In genomic region chr21:33441489-33442477, GRCh38 we compare ENCODE assay signal across 8 cellular contexts. TPM values are rescaled to one million over a fixed set of nuclear protein-coding genes. Genes with fewer than 3 reads are reported as not detected.
DNase-seq lines count a peak whose midpoint lies in the region; ATAC-seq, FAIRE-seq and TF ChIP-seq lines count a peak whose summit lies in the region.

No MANE protein-coding gene starts in this region.

- H3K36me3 Mint-ChIP-seq in MCF 10A (ENCODE audit: insufficient read depth, unreplicated experiment) (peaks cover 53% of the 10 kb centered on the region), nephron (ENCODE audit: low read depth) (peaks cover 19% of the 10 kb centered on the region)
- peaks cover 4 to 5% of the 10 kb centered on the region in 2 donors for H3K36me3 Mint-ChIP-seq in activated T-cell treated with anti-CD3 and anti-CD28 coated beads, Interleukin-2, amount 50 U/mL, for 72 hours (ENCODE audit: insufficient read depth in 2 of 2)

- no peak overlapping the region for H3K4me3 ChIP-seq in GM12864 (ENCODE audit: low read depth, low read length)
- no peak overlapping the region for H3K4me3 ChIP-seq in SK-N-SH (ENCODE audit: low read depth in 2 of 2, low read length in 1 of 2)

- H3K4me1 Mint-ChIP-seq in MCF 10A (ENCODE audit: insufficient read depth, unreplicated experiment) (peaks cover 16% of the 10 kb centered on the region), nephron (peaks cover 24% of the 10 kb centered on the region)
- peaks cover 11% of the 10 kb centered on the region for H3K4me1 Mint-ChIP-seq in activated T-cell treated with anti-CD3 and anti-CD28 coated beads, Interleukin-2, amount 50 U/mL, for 72 hours (ENCODE audit: low read depth)

- H3K36me3 ChIP-seq in SK-N-SH (replicated peaks in 1 of 2; ENCODE audit: control insufficient read depth in 1 of 2, insufficient read depth in 2 of 2, low read length in 1 of 2) = peaks cover 8 to 23% of the 10 kb centered on the region in 2 experiments

- TF ChIP-seq RAD21 in SK-N-SH (IDR thresholded peaks at IDR 0.05; ENCODE audit: low read length) = no peak

- H3K4me3 Mint-ChIP-seq in MCF 10A (ENCODE audit: unreplicated experiment) (peak overlapping the region; percentile 7), nephron (no peak overlapping the region)
- no peak overlapping the region for H3K4me3 Mint-ChIP-seq in activated T-cell treated with anti-CD3 and anti-CD28 coated beads, Interleukin-2, amount 50 U/mL, for 72 hours

- no peaks in the 10 kb centered on the region for H3K9me3 Mint-ChIP-seq in MCF 10A (ENCODE audit: unreplicated experiment)
- no peaks in the 10 kb centered on the region for H3K9me3 Mint-ChIP-seq in nephron
- no peaks in the 10 kb centered on the region for H3K9me3 Mint-ChIP-seq in activated T-cell treated with anti-CD3 and anti-CD28 coated beads, Interleukin-2, amount 50 U/mL, for 72 hours

- H3F3A ChIP-seq in SK-N-SH (replicated peaks; ENCODE audit: insufficient read depth) = peaks cover 5% of the 10 kb centered on the region

- TF ChIP-seq POLR2A in H54 (IDR thresholded peaks at IDR 0.05; ENCODE audit: low read depth, low read length) = no peak

- H3K27me3 Mint-ChIP-seq in MCF 10A (ENCODE audit: insufficient read depth, unreplicated experiment) (no peaks in the 10 kb centered on the region), nephron (ENCODE audit: low read depth) (no peaks in the 10 kb centered on the region)
- no peaks in the 10 kb centered on the region for H3K27me3 Mint-ChIP-seq in activated T-cell treated with anti-CD3 and anti-CD28 coated beads, Interleukin-2, amount 50 U/mL, for 72 hours (ENCODE audit: low read depth)

- H3K9ac ChIP-seq in SK-N-SH = no peak overlapping the region

- intact Hi-C loops in MCF 10A (cut with micrococcal nuclease) = loop anchor here (5.0 to 10.0 kb wide), 2 partner anchors 59 to 447 kb away; no protein-coding TSS in a partner anchor

- no peak for TF ChIP-seq EP300 in SK-N-SH (IDR thresholded peaks at IDR 0.05; ENCODE audit: borderline replicate concordance in 1 of 2, low read depth in 1 of 2, low read length in 1 of 2)

- DNase-seq in GM12864 (ENCODE audit: low read depth) (peak; percentile 52), H54 (ENCODE audit: insufficient read length, low spot score) (peak; percentile 65), NCI-H146 treated with DMSO at 0.1 percent for 48 hours (lab: John Stamatoyannopoulos, UW; ENCODE audit: unreplicated experiment) (peak; percentile 11), MCF 10A (ENCODE audit: unreplicated experiment) (peak; percentile 92), KG1 (lab: John Stamatoyannopoulos, UW) (no peak), SK-N-SH (no peak)
- no peak for DNase-seq in activated T-cell treated with anti-CD3 and anti-CD28 coated beads, Interleukin-2, amount 50 U/mL, for 72 hours

- H3K27me3 ChIP-seq in SK-N-SH (ENCODE audit: insufficient read depth) = no peaks in the 10 kb centered on the region

- TF ChIP-seq CTCF in GM12864 (IDR thresholded peaks at IDR 0.05; ENCODE audit: low read depth, low read length, missing control alignments) = no peak
- TF ChIP-seq CTCF in MCF 10A (IDR thresholded peaks at IDR 0.05; ENCODE audit: unreplicated experiment) = no peak
- TF ChIP-seq CTCF in nephron (IDR thresholded peaks at IDR 0.05; ENCODE audit: unreplicated experiment in 3 of 3) = no peak
- TF ChIP-seq CTCF in SK-N-SH (IDR thresholded peaks at IDR 0.05) = no peak

- H4K20me1 ChIP-seq in SK-N-SH (ENCODE audit: insufficient read depth) = no peaks in the 10 kb centered on the region

- H3K4me2 ChIP-seq in SK-N-SH = no peak overlapping the region

- no peak for FAIRE-seq in H54 (lab: Jason Lieb, UNC)

- H3K4me1 ChIP-seq in SK-N-SH (ENCODE audit: control insufficient read depth in 1 of 2, insufficient read depth in 2 of 2, low read depth in 1 of 2, low read length in 1 of 2) = no peaks in the 10 kb centered on the region; a peak in 1 of 4 replicates

- POLR2A ChIA-PET in MCF 10A (lab: Yijun Ruan, JAX) (interaction anchor here (0.6 to 2.0 kb wide), 13 partner anchors 9 to 244 kb away, joined by 3 to 15 read pairs (median 4); partner anchors contain the start of gene IFNAR1), SK-N-SH (lab: Yijun Ruan, JAX) (no interaction called here)

- peak overlapping the region in 1 of 2 experiments; percentile 6; a peak in 1 of 4 replicates for H3K27ac ChIP-seq in SK-N-SH (ENCODE audit: low read depth in 2 of 2, low read length in 1 of 2)

- CTCF ChIA-PET in MCF 10A (lab: Yijun Ruan, JAX) = interaction anchor here (0.6 to 5.9 kb wide), 9 partner anchors 25 to 615 kb away, joined by 3 to 37 read pairs (median 3); no protein-coding TSS in a partner anchor
- CTCF ChIA-PET in SK-N-SH (lab: Yijun Ruan, JAX) = interaction anchor here (0.7 to 1.2 kb wide), 3 partner anchors 80 to 242 kb away, joined by 3 to 4 read pairs (median 3); no protein-coding TSS in a partner anchor

- H3K79me2 ChIP-seq in SK-N-SH (ENCODE audit: insufficient read depth) = no peaks in the 10 kb centered on the region

- BruUV-seq in MCF 10A (replicated peaks; lab: Mats Ljungman, UMichigan) = no TSS peak

- H3K27ac Mint-ChIP-seq in MCF 10A (ENCODE audit: low read depth, unreplicated experiment) (peak overlapping the region; percentile 85), nephron (peak overlapping the region; percentile 22 to 82 (median 61))
- no peak overlapping the region for H3K27ac Mint-ChIP-seq in activated T-cell treated with anti-CD3 and anti-CD28 coated beads, Interleukin-2, amount 50 U/mL, for 72 hours

- no peaks in the 10 kb centered on the region for H3K9me3 ChIP-seq in SK-N-SH

- H2AFZ ChIP-seq in SK-N-SH (ENCODE audit: low read depth) = no peak overlapping the region

- 79% methylated on average over 11 of the region's 11 CpGs for WGBS in SK-N-SH (ENCODE audit: low lambda C conversion rate)

- no peaks in the 10 kb centered on the region for H3K9me2 ChIP-seq in SK-N-SH

- ATAC-seq in activated T-cell treated with anti-CD3 and anti-CD28 coated beads, Interleukin-2, amount 50 U/mL, for 72 hours (replicated peaks in 1 of 2) = no peak

TF ChIP-seq in SK-N-SH, 30 proteins besides CTCF, POLR2A, EP300 and RAD21:
- no peak for TF ChIP-seq IRF3 (IDR thresholded peaks at IDR 0.05; ENCODE audit: low read depth, low read length)
- TF ChIP-seq TAF1 (IDR thresholded peaks at IDR 0.05; ENCODE audit: borderline replicate concordance, low read depth, low read length) = no peak
- TF ChIP-seq NFIC (IDR thresholded peaks at IDR 0.05; ENCODE audit: borderline replicate concordance) = no peak
- TF ChIP-seq SIN3A (IDR thresholded peaks at IDR 0.05; ENCODE audit: borderline replicate concordance, low read depth, low read length) = no peak
- no peak for TF ChIP-seq TCF12 (IDR thresholded peaks at IDR 0.05)
- no peak for TF ChIP-seq GATA2 (CRISPR knock-in tag; IDR thresholded peaks at IDR 0.05)
- no peak for TF ChIP-seq USF1 (IDR thresholded peaks at IDR 0.05; ENCODE audit: borderline replicate concordance, low read depth)

RNA-seq across cellular contexts. Expression of gene TMEM50B, which starts 38.0 kb away (rescaled TPM):
- 20.7 and 27.8 TPM in 2 replicates for total RNA-seq in MCF 10A (2022)
- total RNA-seq in activated T-cell treated with anti-CD3 and anti-CD28 coated beads, Interleukin-2, amount 50 U/mL, for 72 hours = 10 to 100 TPM; 18.1 to 27.2 TPM
- 27.3 and 41.3 TPM in 2 replicates for polyA plus RNA-seq in SK-N-SH (2012; rRNA removed)
- 32.1 and 37.1 TPM in 2 replicates for polyA plus RNA-seq in SK-N-SH (2012; cell fraction: cytosol; rRNA removed)
- polyA plus RNA-seq in SK-N-SH (2012; cell fraction: nucleus; rRNA removed) = 82.0 and 121 TPM in 2 replicates

RNA-seq across cellular contexts. Expression of gene IFNGR2, which starts 38.6 kb away (rescaled TPM):
- total RNA-seq in MCF 10A (2022) = 77.0 and 87.7 TPM in 2 replicates
- 10 to 100 TPM; 25.2 to 34.6 TPM for total RNA-seq in activated T-cell treated with anti-CD3 and anti-CD28 coated beads, Interleukin-2, amount 50 U/mL, for 72 hours
- polyA plus RNA-seq in SK-N-SH (2012; rRNA removed) = 92.4 and 126 TPM in 2 replicates
- 112 and 115 TPM in 2 replicates for polyA plus RNA-seq in SK-N-SH (2012; cell fraction: cytosol; rRNA removed)
- 30.8 and 42.8 TPM in 2 replicates for polyA plus RNA-seq in SK-N-SH (2012; cell fraction: nucleus; rRNA removed)

RNA-seq across cellular contexts. Expression of gene DNAJC28, which starts 49.7 kb away (rescaled TPM):
- 0.28 and 0.39 TPM in 2 replicates for total RNA-seq in MCF 10A (2022)
- under 1 TPM; 0.55 to 1.00 TPM for total RNA-seq in activated T-cell treated with anti-CD3 and anti-CD28 coated beads, Interleukin-2, amount 50 U/mL, for 72 hours
- 0.58 and 0.88 TPM in 2 replicates for polyA plus RNA-seq in SK-N-SH (2012; rRNA removed)
- 1.2 and 1.8 TPM in 2 replicates for polyA plus RNA-seq in SK-N-SH (2012; cell fraction: cytosol; rRNA removed)
- polyA plus RNA-seq in SK-N-SH (2012; cell fraction: nucleus; rRNA removed) = 0.28 and 0.83 TPM in 2 replicates

Comparison
In these comparisons a context has a peak if more than half of its experiments do, and no peak if none do; other contexts are left out.
1. DNase-seq: peak in GM12864 (single experiment), H54 (single experiment), NCI-H146 treated with DMSO at 0.1 percent for 48 hours (single experiment) and MCF 10A (single experiment); none in KG1 (single experiment), activated T-cell treated with anti-CD3 and anti-CD28 coated beads, Interleukin-2, amount 50 U/mL, for 72 hours (0 of 2) and SK-N-SH (single experiment).